In the genomic region with DNA sequence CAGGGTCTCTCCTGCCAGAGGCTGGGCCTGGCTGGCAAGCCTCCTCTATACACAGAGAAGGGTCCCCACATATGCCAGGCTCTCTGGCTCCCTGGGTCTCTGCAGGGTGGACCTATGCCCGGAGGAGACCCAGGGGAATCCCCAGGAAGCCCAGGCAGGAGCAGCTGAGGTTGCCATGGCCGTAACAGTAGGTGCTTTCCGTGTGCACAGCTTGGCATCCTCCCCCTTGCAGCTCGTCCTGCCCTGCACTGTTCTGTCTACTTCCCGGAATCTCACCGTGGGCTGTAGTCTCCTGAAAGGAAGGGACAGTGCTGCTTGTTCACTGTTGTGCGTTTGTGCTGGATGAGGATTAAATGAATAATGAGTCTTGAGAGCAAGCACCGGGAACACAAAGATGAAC, we compare ENCODE assay signal across 12 cellular contexts. TPM values are rescaled to one million over a fixed set of nuclear protein-coding genes. Genes with fewer than 3 reads are reported as not detected.
A peak's percentile ranks its signal among the peaks of the same experiment; 100 is the strongest.
DNase-seq lines count a peak whose midpoint lies in the region; ATAC-seq and TF ChIP-seq lines count a peak whose summit lies in the region.
"Had no signal": no experiment of that assay in that cellular context is flagged by ENCODE, and none has a peak within 500 bp of the region (broad histone marks: within the 10 kb centered on the region; RNA-seq: fewer than 3 reads in every experiment).

No MANE protein-coding gene starts in this region.

- no peak overlapping the region for H3K4me2 ChIP-seq in GM23338

- H4K20me1 ChIP-seq in GM23338 (replicated peaks; ENCODE audit: insufficient read depth) = no peaks in the 10 kb centered on the region

- H3K9me3 Mint-ChIP-seq in GM23338 = no peaks in the 10 kb centered on the region
- no peaks in the 10 kb centered on the region for H3K9me3 Mint-ChIP-seq in activated B cell treated with CpG ODN at 0.5 μM for 24 hours
- no peaks in the 10 kb centered on the region for H3K9me3 Mint-ChIP-seq in stimulated activated effector memory CD8-positive, alpha-beta T cell treated with anti-CD3 and anti-CD28 coated beads, Interleukin-12 subunit alpha, Interleukin-12 subunit beta, amount 100 ng/mL, for 72 hours
- no peaks in the 10 kb centered on the region for H3K9me3 Mint-ChIP-seq in activated CD4-positive, alpha-beta memory T cell treated with anti-CD3 and anti-CD28 coated beads for 36 hours
- H3K9me3 Mint-ChIP-seq: activated CD4-positive, alpha-beta T cell treated with anti-CD3 and anti-CD28 coated beads, Interleukin-2, amount 10 ng/mL, durations not matched to agents 7 days and 5 days; activated T-helper 2 cell treated with anti-CD3 and anti-CD28 coated beads, Interferon-gamma antibody, Interleukin-2, Interleukin-4, amounts not matched to agents 10 μg/mL and 5 μg/mL and 100 μg/mL, durations not matched to agents 14 hours and 24 hours and 36 hours; CD4-positive, alpha-beta memory T cell had no signal

- H3K9me2 ChIP-seq in GM23338 (ENCODE audit: insufficient read depth) = 0 out of 2 replicates have a peak, but pooled peaks cover 4% of the 10 kb centered on the region

- peaks cover 3% of the 10 kb centered on the region; the same call in 1 of the 3 replicates for H3K4me1 Mint-ChIP-seq in GM23338
- H3K4me1 Mint-ChIP-seq in activated B cell treated with CpG ODN at 0.5 μM for 24 hours = peaks cover 22% of the 10 kb centered on the region
- peaks cover 51% of the 10 kb centered on the region for H3K4me1 Mint-ChIP-seq in stimulated activated effector memory CD8-positive, alpha-beta T cell treated with anti-CD3 and anti-CD28 coated beads, Interleukin-12 subunit alpha, Interleukin-12 subunit beta, amount 100 ng/mL, for 72 hours
- peaks cover 9% of the 10 kb centered on the region for H3K4me1 Mint-ChIP-seq in activated CD4-positive, alpha-beta memory T cell treated with anti-CD3 and anti-CD28 coated beads for 36 hours (ENCODE audit: low read depth)

- peak; percentile 40; the same call in 1 of the 3 replicates for ATAC-seq in GM23338
- peak; percentile 42 for ATAC-seq in activated B cell treated with CpG ODN at 0.5 μM for 24 hours (ENCODE audit: low read depth)
- peak; percentile 20 for ATAC-seq in left lung
- ATAC-seq in stimulated activated effector memory CD8-positive, alpha-beta T cell treated with anti-CD3 and anti-CD28 coated beads, Interleukin-12 subunit alpha, Interleukin-12 subunit beta, amount 100 ng/mL, for 72 hours = peak; percentile 35

- H3K27me3 ChIP-seq in GM23338 (ENCODE audit: insufficient read depth) (no peaks in the 10 kb centered on the region), left lung (no peaks in the 10 kb centered on the region)

- TF ChIP-seq CTCF in GM23338 (conservative IDR thresholded peaks at IDR 0.05; ENCODE audit: low read depth in 2 of 2) (no peak), activated B cell treated with CpG ODN at 0.5 μM for 24 hours (IDR thresholded peaks at IDR 0.05) (no peak), left lung (IDR thresholded peaks at IDR 0.05) (no peak)

- no peak for DNase-seq in GM23338 (ENCODE audit: low spot score)
- no peak for DNase-seq in activated B cell treated with CpG ODN at 0.5 μM for 24 hours
- DNase-seq in left lung = no peak
- no peak for DNase-seq in stimulated activated effector memory CD8-positive, alpha-beta T cell treated with anti-CD3 and anti-CD28 coated beads, Interleukin-12 subunit alpha, Interleukin-12 subunit beta, amount 100 ng/mL, for 72 hours (ENCODE audit: low spot score in 2 of 2)
- no peak for DNase-seq in NCI-H2081 treated with DMSO at 0.1 percent for 48 hours (lab: John Stamatoyannopoulos, UW)
- DNase-seq in activated CD4-positive, alpha-beta memory T cell treated with anti-CD3 and anti-CD28 coated beads for 36 hours = no peak
- no peak for DNase-seq in NCI-H524 treated with DMSO at 0.1 percent for 48 hours (lab: John Stamatoyannopoulos, UW)
- DNase-seq: activated CD4-positive, alpha-beta T cell treated with anti-CD3 and anti-CD28 coated beads, Interleukin-2, amount 10 ng/mL, durations not matched to agents 7 days and 5 days; CD4-positive, alpha-beta memory T cell; NCI-H510A had no signal

- H3K27ac ChIP-seq in GM23338 (ENCODE audit: low read depth) (no peak overlapping the region), left lung (peak overlapping the region in 1 of 2 donors; percentile 29)
- H3K27ac ChIP-seq: prostate gland had no signal

- POLR2A ChIA-PET in activated B cell treated with CpG ODN at 0.5 μM for 24 hours (lab: Charles Lee) = no interaction called here
- POLR2A ChIA-PET in activated CD4-positive, alpha-beta memory T cell treated with anti-CD3 and anti-CD28 coated beads for 36 hours (lab: Charles Lee) = no interaction called here

- intact Hi-C loops in activated B cell treated with CpG ODN at 0.5 μM for 24 hours (cut with micrococcal nuclease) = no loop called here
- intact Hi-C loops in left lung (cut with DNase I) = no loop called here
- intact Hi-C loops in activated CD4-positive, alpha-beta memory T cell treated with anti-CD3 and anti-CD28 coated beads for 36 hours (cut with micrococcal nuclease) = no loop called here

- no peaks in the 10 kb centered on the region for H3F3A ChIP-seq in GM23338 (replicated peaks; ENCODE audit: low read depth)

- H3K27ac Mint-ChIP-seq in GM23338 (no peak overlapping the region), activated B cell treated with CpG ODN at 0.5 μM for 24 hours (no peak overlapping the region)
- peak overlapping the region; percentile 32 for H3K27ac Mint-ChIP-seq in stimulated activated effector memory CD8-positive, alpha-beta T cell treated with anti-CD3 and anti-CD28 coated beads, Interleukin-12 subunit alpha, Interleukin-12 subunit beta, amount 100 ng/mL, for 72 hours
- no peak overlapping the region for H3K27ac Mint-ChIP-seq in activated CD4-positive, alpha-beta memory T cell treated with anti-CD3 and anti-CD28 coated beads for 36 hours
- H3K27ac Mint-ChIP-seq: activated CD4-positive, alpha-beta T cell treated with anti-CD3 and anti-CD28 coated beads, Interleukin-2, amount 10 ng/mL, durations not matched to agents 7 days and 5 days; activated T-helper 2 cell treated with anti-CD3 and anti-CD28 coated beads, Interferon-gamma antibody, Interleukin-2, Interleukin-4, amounts not matched to agents 10 μg/mL and 5 μg/mL and 100 μg/mL, durations not matched to agents 14 hours and 24 hours and 36 hours had no signal

- H3K36me3 Mint-ChIP-seq in GM23338 (ENCODE audit: low read depth) (no peaks in the 10 kb centered on the region), activated B cell treated with CpG ODN at 0.5 μM for 24 hours (ENCODE audit: low read depth) (no peaks in the 10 kb centered on the region)
- H3K36me3 Mint-ChIP-seq in stimulated activated effector memory CD8-positive, alpha-beta T cell treated with anti-CD3 and anti-CD28 coated beads, Interleukin-12 subunit alpha, Interleukin-12 subunit beta, amount 100 ng/mL, for 72 hours = no peaks in the 10 kb centered on the region
- H3K36me3 Mint-ChIP-seq in activated CD4-positive, alpha-beta memory T cell treated with anti-CD3 and anti-CD28 coated beads for 36 hours = no peaks in the 10 kb centered on the region
- H3K36me3 Mint-ChIP-seq: CD4-positive, alpha-beta memory T cell had no signal

- no peaks in the 10 kb centered on the region for H3K9me3 ChIP-seq in left lung
- H3K9me3 ChIP-seq: prostate gland had no signal

- H3K79me2 ChIP-seq in GM23338 (replicated peaks; ENCODE audit: insufficient read depth) = no peaks in the 10 kb centered on the region

- H3K36me3 ChIP-seq in GM23338 (ENCODE audit: insufficient read depth) (no peaks in the 10 kb centered on the region), left lung (no peaks in the 10 kb centered on the region)
- H3K36me3 ChIP-seq: prostate gland had no signal

- H3K4me3 ChIP-seq in GM23338 = no peak overlapping the region
- H3K4me3 ChIP-seq in left lung = no peak overlapping the region
- H3K4me3 ChIP-seq: prostate gland had no signal

- H3K27me3 Mint-ChIP-seq in GM23338 (ENCODE audit: insufficient read depth, low read depth, poor library complexity) = peaks cover 5% of the 10 kb centered on the region
- H3K27me3 Mint-ChIP-seq in activated B cell treated with CpG ODN at 0.5 μM for 24 hours = no peaks in the 10 kb centered on the region
- no peaks in the 10 kb centered on the region for H3K27me3 Mint-ChIP-seq in activated CD4-positive, alpha-beta memory T cell treated with anti-CD3 and anti-CD28 coated beads for 36 hours

- no peak overlapping the region for H3K4me3 Mint-ChIP-seq in GM23338
- no peak overlapping the region for H3K4me3 Mint-ChIP-seq in activated B cell treated with CpG ODN at 0.5 μM for 24 hours
- H3K4me3 Mint-ChIP-seq in stimulated activated effector memory CD8-positive, alpha-beta T cell treated with anti-CD3 and anti-CD28 coated beads, Interleukin-12 subunit alpha, Interleukin-12 subunit beta, amount 100 ng/mL, for 72 hours = no peak overlapping the region
- no peak overlapping the region for H3K4me3 Mint-ChIP-seq in activated CD4-positive, alpha-beta memory T cell treated with anti-CD3 and anti-CD28 coated beads for 36 hours
- H3K4me3 Mint-ChIP-seq: activated CD4-positive, alpha-beta T cell treated with anti-CD3 and anti-CD28 coated beads, Interleukin-2, amount 10 ng/mL, durations not matched to agents 7 days and 5 days had no signal

- no peak overlapping the region for H2AFZ ChIP-seq in GM23338

- CTCF ChIA-PET in activated B cell treated with CpG ODN at 0.5 μM for 24 hours (lab: Charles Lee) = no interaction called here
- CTCF ChIA-PET in activated CD4-positive, alpha-beta memory T cell treated with anti-CD3 and anti-CD28 coated beads for 36 hours (lab: Charles Lee) = no interaction called here

- H3K4me1 ChIP-seq in GM23338 (ENCODE audit: insufficient read depth) (no peaks in the 10 kb centered on the region), left lung (peaks cover 18 to 47% of the 10 kb centered on the region in 2 donors)
- H3K4me1 ChIP-seq: prostate gland had no signal

TF ChIP-seq in GM23338, 12 proteins besides CTCF, POLR2A, EP300 and RAD21:
- no peak for TF ChIP-seq ZNF331 (CRISPR knock-in tag; IDR thresholded peaks at IDR 0.05; ENCODE audit: low read depth)
- no peak for TF ChIP-seq ZNF114 (CRISPR knock-in tag; IDR thresholded peaks at IDR 0.05)
- TF ChIP-seq CREB1 (CRISPR knock-in tag; IDR thresholded peaks at IDR 0.05; ENCODE audit: low read depth) = no peak

RNA-seq across cellular contexts. Expression of a gene that starts 47.8 kb away (rescaled TPM):
- 3.1 and 3.9 TPM in 2 replicates for total RNA-seq in GM23338 (2014; rRNA removed; shearing (Covaris generic))
- polyA plus RNA-seq in GM23338 (2016; fragmentation: Nextera tagmentation; extraction: Ambion mirVana) = 1.6 and 2.2 TPM in 2 replicates
- 4.2 and 4.3 TPM in 2 replicates for total RNA-seq in activated B cell treated with CpG ODN at 0.5 μM for 24 hours
- total RNA-seq in left lung = 10 to 100 TPM; 23.8 to 59.3 TPM
- total RNA-seq in activated CD4-positive, alpha-beta memory T cell treated with anti-CD3 and anti-CD28 coated beads for 36 hours = under 1 TPM; 0.81 to 0.87 TPM
